In the genomic region with DNA sequence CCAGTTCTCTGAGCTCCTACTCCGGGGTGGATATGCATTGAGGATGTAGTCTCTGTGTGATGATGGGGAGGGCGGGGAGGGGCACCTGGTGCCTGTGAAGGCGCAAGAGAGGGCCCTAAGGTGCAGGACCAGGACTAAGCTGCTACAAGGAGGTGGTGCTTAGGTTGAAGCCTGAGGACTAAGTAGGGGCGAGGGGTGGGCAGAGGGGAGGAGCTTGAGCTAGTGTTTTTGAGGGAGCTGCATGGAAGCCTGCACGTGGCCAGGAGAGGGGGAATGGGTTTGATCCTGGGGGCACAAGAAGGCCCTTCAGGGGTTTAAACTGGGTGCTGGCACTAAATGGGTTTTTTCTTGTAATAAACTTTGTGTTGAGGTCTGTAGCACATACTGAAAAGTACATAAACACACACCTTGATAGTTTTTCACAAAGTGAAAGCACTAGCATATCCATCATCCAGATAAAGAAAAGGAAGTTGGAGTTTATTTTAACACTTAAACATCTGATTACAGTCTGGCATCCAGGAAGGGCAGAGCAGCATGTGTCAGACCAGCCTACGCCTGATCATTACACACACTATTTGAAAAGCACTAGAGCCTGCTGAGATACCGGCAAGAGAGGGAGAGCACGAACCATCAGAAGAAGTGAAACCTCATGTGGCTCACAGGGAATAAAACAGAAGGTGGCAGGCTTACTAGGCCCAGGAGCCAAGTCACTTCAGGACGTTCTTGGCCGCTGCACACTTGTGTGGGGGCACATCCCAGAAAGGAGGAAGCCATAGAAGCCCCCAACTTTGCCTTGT, we compare ENCODE assay signal across 9 cellular contexts.
A peak's percentile ranks its signal among the peaks of the same experiment; 100 is the strongest.
DNase-seq lines count a peak whose midpoint lies in the region; ATAC-seq, FAIRE-seq and TF ChIP-seq lines count a peak whose summit lies in the region.
"Had no signal": no experiment of that assay in that cellular context is flagged by ENCODE, and none has a peak within 500 bp of the region (broad histone marks: within the 10 kb centered on the region; RNA-seq: fewer than 3 reads in every experiment).

No MANE protein-coding gene starts in this region.

- H3K9ac ChIP-seq in HepG2 (ENCODE audit: insufficient read depth, low read depth, low read length): peak overlapping the region; percentile 71

- TF ChIP-seq CTCF in HepG2 (CRISPR knock-in tag; IDR thresholded peaks at IDR 0.05) (no peak), D721Med (IDR thresholded peaks at IDR 0.05; ENCODE audit: insufficient read depth, missing control alignments) (no peak)

- CTCF ChIA-PET in HepG2 (lab: Yijun Ruan, JAX; ENCODE audit: low intra/inter-chr PET ratio, low total read pairs): interaction anchor here (1.7 kb wide), 1 partner anchor 17 kb away, joined by 3 read pairs; no protein-coding TSS in a partner anchor

- no peaks in the 10 kb centered on the region for H3K9me3 ChIP-seq in CD4-positive, CD25-positive, alpha-beta regulatory T cell (ENCODE audit: control insufficient read depth in 2 of 2, low read length in 2 of 2)
- no peaks in the 10 kb centered on the region for H3K9me3 ChIP-seq in HepG2 (ENCODE audit: low read length)

- 63% methylated on average over 10 of the region's 10 CpGs for WGBS in HepG2 (ENCODE audit: low lambda C conversion rate)

- peak overlapping the region; percentile 90 for H3K4me2 ChIP-seq in HepG2 (ENCODE audit: low read depth, low read length)

- FAIRE-seq in HepG2 (lab: Jason Lieb, UNC) (peak; percentile 4), D721Med (lab: Jason Lieb, UNC) (no peak)
- FAIRE-seq: TTC549 had no signal

- peak in 1 of 3 donors; percentile 30 for DNase-seq in CD4-positive, CD25-positive, alpha-beta regulatory T cell
- DNase-seq in activated T-cell treated with anti-CD3 and anti-CD28 coated beads, Interleukin-2, amount 50 U/mL, for 48 hours: peak; percentile 23 to 25
- DNase-seq in HepG2 (ENCODE audit: low spot score) (peak; percentile 47), D721Med (ENCODE audit: insufficient read length, low spot score) (no peak), superior temporal gyrus (ENCODE audit: extremely low spot score) (no peak)

- H3K4me3 Mint-ChIP-seq in CD4-positive, CD25-positive, alpha-beta regulatory T cell: peak overlapping the region; percentile 21 to 56 (median 40)

- intact Hi-C loops in HepG2 (cut with micrococcal nuclease; ENCODE audit: unreplicated experiment): loop anchor here (5.0 kb wide), 1 partner anchor 36 kb away; no protein-coding TSS in a partner anchor

- H3K27ac Mint-ChIP-seq in CD4-positive, CD25-positive, alpha-beta regulatory T cell: peak overlapping the region; percentile 74 to 93 (median 85)

- H3K27me3 Mint-ChIP-seq in CD4-positive, CD25-positive, alpha-beta regulatory T cell: no peaks in the 10 kb centered on the region

- peaks cover 18% of the 10 kb centered on the region for H3K4me1 ChIP-seq in CD4-positive, CD25-positive, alpha-beta regulatory T cell (ENCODE audit: control insufficient read depth, insufficient read depth, low read length, poor library complexity, severe bottlenecking)
- peaks cover 43% of the 10 kb centered on the region for H3K4me1 ChIP-seq in HepG2 (ENCODE audit: insufficient read depth, low read length)

- H3K36me3 ChIP-seq in CD4-positive, CD25-positive, alpha-beta regulatory T cell (ENCODE audit: control insufficient read depth, insufficient read depth, low read length): peaks cover 7% of the 10 kb centered on the region
- no peaks in the 10 kb centered on the region; a peak in 3 of 5 replicates for H3K36me3 ChIP-seq in HepG2 (replicated peaks in 1 of 2; ENCODE audit: control insufficient read depth in 1 of 2, insufficient read depth in 2 of 2, low read length in 2 of 2)

- no peaks in the 10 kb centered on the region for H3K27me3 ChIP-seq in CD4-positive, CD25-positive, alpha-beta regulatory T cell (ENCODE audit: control insufficient read depth, insufficient read depth, low read length)
- H3K27me3 ChIP-seq in HepG2 (ENCODE audit: control insufficient read depth in 1 of 2, insufficient read depth in 2 of 2, low read length in 2 of 2): no peaks in the 10 kb centered on the region

- no peak overlapping the region for H2AFZ ChIP-seq in HepG2 (ENCODE audit: low read length)

- ATAC-seq in CD4-positive, CD25-positive, alpha-beta regulatory T cell (ENCODE audit: low read depth in 2 of 2): peak in 1 of 2 donors; percentile 41
- ATAC-seq in GM21367 (IDR thresholded peaks at IDR 0.05; ENCODE audit: unreplicated experiment): peak; percentile 57
- peak; percentile 57 for ATAC-seq in HepG2
- no peak for ATAC-seq in HG03520 (IDR thresholded peaks at IDR 0.05; ENCODE audit: unreplicated experiment)
- no peak for ATAC-seq in HG02588 (IDR thresholded peaks at IDR 0.05; ENCODE audit: unreplicated experiment)

- H3K9me3 Mint-ChIP-seq in CD4-positive, CD25-positive, alpha-beta regulatory T cell: no peaks in the 10 kb centered on the region

- no peak for TF ChIP-seq RAD21 in HepG2 (CRISPR knock-in tag; IDR thresholded peaks at IDR 0.05)

- H3K4me1 Mint-ChIP-seq in CD4-positive, CD25-positive, alpha-beta regulatory T cell: peaks cover 16 to 38% (median 27%) of the 10 kb centered on the region in 4 donors

- peak overlapping the region; percentile 1 for H3K27ac ChIP-seq in CD4-positive, CD25-positive, alpha-beta regulatory T cell (ENCODE audit: insufficient read depth, low read length, poor library complexity, severe bottlenecking)
- H3K27ac ChIP-seq in HepG2 (ENCODE audit: extremely low read length, insufficient read depth, low read length): peak overlapping the region; percentile 88

- TF ChIP-seq POLR2A in HepG2 (IDR thresholded peaks at IDR 0.05; ENCODE audit: insufficient read depth in 1 of 2, low read depth in 2 of 2, low read length in 2 of 2): 0 out of 4 replicates have a peak, but pooled peaks of 1 of the 2 experiments have one; percentile 40

- in situ Hi-C loops in HepG2 (cut with HindIII; ENCODE audit: extremely low pct_ligation_motif_present, low pct_unique_long_range_greater_than_20kb): no loop called here

- H3K36me3 Mint-ChIP-seq in CD4-positive, CD25-positive, alpha-beta regulatory T cell: peaks cover 18% of the 10 kb centered on the region

- TF ChIP-seq EP300 in HepG2 (IDR thresholded peaks at IDR 0.05; ENCODE audit: low read depth in 2 of 2, low read length in 2 of 2) (no peak), HepG2 (CRISPR knock-in tag; IDR thresholded peaks at IDR 0.05; ENCODE audit: borderline replicate concordance) (no peak)

- peaks cover 3% of the 10 kb centered on the region for H3K79me2 ChIP-seq in HepG2 (ENCODE audit: insufficient read depth, low read length)

- POLR2A ChIA-PET in HepG2 (lab: Yijun Ruan, JAX): interaction anchor here (0.6 to 1.5 kb wide), 13 partner anchors 8 to 161 kb away, joined by 3 to 12 read pairs (median 4); partner anchors contain the start of gene UGGT1

- peak overlapping the region; percentile 22 for H3K4me3 ChIP-seq in CD4-positive, CD25-positive, alpha-beta regulatory T cell (ENCODE audit: low read depth, low read length)
- H3K4me3 ChIP-seq in HepG2 (replicated peaks in 1 of 3; ENCODE audit: insufficient read depth in 1 of 3, low read depth in 2 of 3, low read length in 3 of 3): peak overlapping the region; percentile 6 to 63 (median 7); a peak in 4 of 6 replicates

- TSS peak; percentile 4 for BruUV-seq in HepG2 (replicated peaks; lab: Mats Ljungman, UMichigan)

- no peaks in the 10 kb centered on the region for H4K20me1 ChIP-seq in HepG2 (ENCODE audit: insufficient read depth, low read length)

TF ChIP-seq in HepG2, 621 proteins besides CTCF, POLR2A, EP300 and RAD21 (continues in another document):
- TF ChIP-seq ZC3H4 (CRISPR knock-in tag; IDR thresholded peaks at IDR 0.05; ENCODE audit: borderline replicate concordance) (peak; percentile 49), HMG20B (CRISPR knock-in tag; conservative IDR thresholded peaks at IDR 0.05) (no peak), ZNF703 (CRISPR knock-in tag; IDR thresholded peaks at IDR 0.05; ENCODE audit: borderline replicate concordance) (no peak), ZSCAN22 (CRISPR knock-in tag; IDR thresholded peaks at IDR 0.05) (no peak), NFE2L1 (CRISPR knock-in tag; IDR thresholded peaks at IDR 0.05; ENCODE audit: borderline replicate concordance) (no peak), NFIB (CRISPR knock-in tag; IDR thresholded peaks at IDR 0.05; ENCODE audit: borderline replicate concordance) (no peak), RBM22 (optimal IDR thresholded peaks at IDR 0.05; ENCODE audit: low read length) (peak; percentile 51), RBFOX2 (IDR thresholded peaks at IDR 0.05; ENCODE audit: low read depth, low read length) (peak; percentile 43; the same call in 1 of the 2 replicates), ZNF335 (CRISPR knock-in tag; IDR thresholded peaks at IDR 0.05) (no peak), MIER3 (CRISPR knock-in tag; IDR thresholded peaks at IDR 0.05; ENCODE audit: borderline replicate concordance) (no peak), PAWR (CRISPR knock-in tag; IDR thresholded peaks at IDR 0.05; ENCODE audit: borderline replicate concordance) (no peak), ZFP41 (CRISPR knock-in tag; IDR thresholded peaks at IDR 0.05; ENCODE audit: borderline replicate concordance) (no peak), MTERF4 (CRISPR knock-in tag; IDR thresholded peaks at IDR 0.05) (0 out of 2 replicates have a peak, but pooled peaks have one; percentile 9), ZNF234 (CRISPR knock-in tag; conservative IDR thresholded peaks at IDR 0.05) (no peak), CHD4 (IDR thresholded peaks at IDR 0.05; ENCODE audit: borderline replicate concordance, low read length) (no peak)
- TF ChIP-seq, protein P1, sequence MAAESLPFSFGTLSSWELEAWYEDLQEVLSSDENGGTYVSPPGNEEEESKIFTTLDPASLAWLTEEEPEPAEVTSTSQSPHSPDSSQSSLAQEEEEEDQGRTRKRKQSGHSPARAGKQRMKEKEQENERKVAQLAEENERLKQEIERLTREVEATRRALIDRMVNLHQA (CRISPR knock-in tag; IDR thresholded peaks at IDR 0.05): no peak
- TF ChIP-seq, protein P2, sequence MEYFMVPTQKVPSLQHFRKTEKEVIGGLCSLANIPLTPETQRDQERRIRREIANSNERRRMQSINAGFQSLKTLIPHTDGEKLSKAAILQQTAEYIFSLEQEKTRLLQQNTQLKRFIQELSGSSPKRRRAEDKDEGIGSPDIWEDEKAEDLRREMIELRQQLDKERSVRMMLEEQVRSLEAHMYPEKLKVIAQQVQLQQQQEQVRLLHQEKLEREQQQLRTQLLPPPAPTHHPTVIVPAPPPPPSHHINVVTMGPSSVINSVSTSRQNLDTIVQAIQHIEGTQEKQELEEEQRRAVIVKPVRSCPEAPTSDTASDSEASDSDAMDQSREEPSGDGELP (IDR thresholded peaks at IDR 0.05; ENCODE audit: borderline replicate concordance, low read depth): 0 out of 2 replicates have a peak, but pooled peaks have one; percentile 6

Comparison
In these comparisons a context has a peak if more than half of its experiments do, and no peak if none do; other contexts are left out.
1. ATAC-seq: peak in GM21367 (single experiment) and HepG2 (single experiment); none in HG03520 (single experiment) and HG02588 (single experiment).
2. DNase-seq: peak in activated T-cell treated with anti-CD3 and anti-CD28 coated beads, Interleukin-2, amount 50 U/mL, for 48 hours (2 of 2) and HepG2 (single experiment); none in D721Med (single experiment) and superior temporal gyrus (single experiment).